In genomic region chr3:95707268-95707667, GRCh38 we compare ENCODE assay signal across 17 cellular contexts.
A peak's percentile ranks its signal among the peaks of the same experiment; 100 is the strongest.
DNase-seq lines count a peak whose midpoint lies in the region; ATAC-seq, FAIRE-seq and TF ChIP-seq lines count a peak whose summit lies in the region.
"Had no signal": no experiment of that assay in that cellular context is flagged by ENCODE, and none has a peak within 500 bp of the region (broad histone marks: within the 10 kb centered on the region; RNA-seq: fewer than 3 reads in every experiment).

No MANE protein-coding gene starts in this region.

- peak overlapping the region; percentile 1 for H3K4me3 Mint-ChIP-seq in T-helper 17 cell

- POLR2A ChIA-PET in HepG2 (lab: Yijun Ruan, JAX) = no interaction called here
- POLR2A ChIA-PET in IMR-90 (lab: Charles Lee; ENCODE audit: unreplicated experiment) = no interaction called here

- H3K4ac ChIP-seq in IMR-90 (ENCODE audit: low read depth, low read length) = no peak overlapping the region

- no peak overlapping the region for H2BK15ac ChIP-seq in IMR-90 (ENCODE audit: low read depth, low read length)

- H3K9me1 ChIP-seq in IMR-90 (ENCODE audit: insufficient read depth, low read length) = no peaks in the 10 kb centered on the region

- ATAC-seq in HepG2 (no peak), right lobe of liver (no peak), IMR-90 (ENCODE audit: low read depth) (no peak), T-helper 17 cell (no peak)

- H4K91ac ChIP-seq in IMR-90 (ENCODE audit: insufficient read depth, low read depth, low read length) = no peak overlapping the region

- no peak overlapping the region for H2BK120ac ChIP-seq in IMR-90 (ENCODE audit: low read depth, low read length)

- H3K4me2 ChIP-seq in HepG2 (ENCODE audit: low read depth, low read length) (no peak overlapping the region), IMR-90 (ENCODE audit: low read depth, low read length) (no peak overlapping the region)

- CTCF ChIA-PET in HepG2 (lab: Yijun Ruan, JAX; ENCODE audit: low intra/inter-chr PET ratio, low total read pairs) (no interaction called here), IMR-90 (lab: Yijun Ruan, JAX) (no interaction called here)

- H3K9ac ChIP-seq in HepG2 (ENCODE audit: insufficient read depth, low read depth, low read length) = no peak overlapping the region
- H3K9ac ChIP-seq in IMR-90 (ENCODE audit: low read depth, low read length) = no peak overlapping the region

- BruUV-seq in HepG2 (replicated peaks; lab: Mats Ljungman, UMichigan) (no TSS peak), IMR-90 (replicated peaks; lab: Mats Ljungman, UMichigan) (no TSS peak)

- no peak for DNase-seq in HepG2 (ENCODE audit: low spot score)
- no peak for DNase-seq in right lobe of liver
- DNase-seq in IMR-90 = no peak
- DNase-seq in T-helper 17 cell = no peak
- DNase-seq in HT-29 (ENCODE audit: low spot score) = no peak
- DNase-seq in H4 (ENCODE audit: low spot score) = no peak
- DNase-seq: 8988T; C1 segment of cervical spinal cord; Calu3; CD4-positive, alpha-beta memory T cell; COR-L47; DMS53; DMS79 treated with DMSO at 0.1 percent for 48 hours; GOT3; H7; HCEC 1CT had no signal

- H3K4me1 ChIP-seq in HepG2 (ENCODE audit: insufficient read depth, low read length) (peaks cover 6% of the 10 kb centered on the region; the same call in 1 of the 2 replicates), right lobe of liver (no peaks in the 10 kb centered on the region), IMR-90 (ENCODE audit: control insufficient read depth, insufficient read depth, low read length) (no peaks in the 10 kb centered on the region)

- H3K18ac ChIP-seq in IMR-90 (ENCODE audit: low read depth, low read length) = no peak overlapping the region

- no peak overlapping the region for H2BK20ac ChIP-seq in IMR-90 (ENCODE audit: low read depth, low read length)

- in situ Hi-C loops in HepG2 (cut with HindIII; ENCODE audit: extremely low pct_ligation_motif_present, low pct_unique_long_range_greater_than_20kb) = no loop called here
- in situ Hi-C loops in IMR-90 (cut with MboI; ENCODE audit: low sequenced_read_pairs) = no loop called here

- no peaks in the 10 kb centered on the region for H3K79me2 ChIP-seq in HepG2 (ENCODE audit: insufficient read depth, low read length)

- no peak overlapping the region for H3K23ac ChIP-seq in IMR-90 (ENCODE audit: low read depth, low read length)

- no peak overlapping the region for H3K27ac Mint-ChIP-seq in T-helper 17 cell

- H3K27me3 ChIP-seq in HepG2 (ENCODE audit: control insufficient read depth in 1 of 2, insufficient read depth in 2 of 2, low read length in 2 of 2) (no peaks in the 10 kb centered on the region), right lobe of liver (no peaks in the 10 kb centered on the region), IMR-90 (ENCODE audit: control insufficient read depth, insufficient read depth, low read length) (no peaks in the 10 kb centered on the region)

- H4K5ac ChIP-seq in IMR-90 (ENCODE audit: low read depth, low read length) = no peak overlapping the region

- WGBS in HepG2 (ENCODE audit: low lambda C conversion rate) = 18% methylated on average over 2 of the region's 2 CpGs
- WGBS in right lobe of liver (ENCODE audit: insufficient coverage, low coverage, low lambda C conversion rate, missing lambda C conversion rate) = 54% methylated on average over 2 of the region's 2 CpGs
- 60% methylated on average over 1 of the region's 2 CpGs; no CpG with 5 or more reads in 1 of the 2 experiments for WGBS in IMR-90 (ENCODE audit: extremely low coverage in 2 of 2, insufficient read length in 1 of 2), 2 experiments

- no peak overlapping the region for H3K14ac ChIP-seq in IMR-90 (replicated peaks; ENCODE audit: low read depth, low read length)

- intact Hi-C loops in HepG2 (cut with micrococcal nuclease; ENCODE audit: unreplicated experiment) = no loop called here
- intact Hi-C loops in right lobe of liver (cut with DNase I) = no loop called here
- intact Hi-C loops in IMR-90 (cut with micrococcal nuclease) = no loop called here

- TF ChIP-seq EP300 in HepG2 (IDR thresholded peaks at IDR 0.05; ENCODE audit: low read depth in 2 of 2, low read length in 2 of 2) (no peak), HepG2 (CRISPR knock-in tag; IDR thresholded peaks at IDR 0.05; ENCODE audit: borderline replicate concordance) (no peak)

- no peaks in the 10 kb centered on the region for H3K4me1 Mint-ChIP-seq in T-helper 17 cell

- H2BK5ac ChIP-seq in IMR-90 (ENCODE audit: low read depth, low read length, poor library complexity, severe bottlenecking) = no peak overlapping the region

- H2AK9ac ChIP-seq in IMR-90 (replicated peaks; ENCODE audit: low read depth, low read length, poor library complexity) = no peak overlapping the region

- no peaks in the 10 kb centered on the region for H3K36me3 Mint-ChIP-seq in T-helper 17 cell (ENCODE audit: low read depth)
- H3K36me3 Mint-ChIP-seq: CD4-positive, alpha-beta memory T cell had no signal

- H3K79me1 ChIP-seq in IMR-90 (ENCODE audit: low read depth in 1 of 2, low read length in 2 of 2) = no peaks in the 10 kb centered on the region

- dilution Hi-C loops in IMR-90 (cut with HindIII; ENCODE audit: low sequenced_read_pairs, unreplicated experiment) = no loop called here

- H3K56ac ChIP-seq in IMR-90 (ENCODE audit: extremely low read depth, insufficient read depth, low read length) = no peak overlapping the region

- H4K8ac ChIP-seq in IMR-90 (ENCODE audit: low read depth in 2 of 2, low read length in 2 of 2) = no peak overlapping the region

- H2AFZ ChIP-seq in HepG2 (ENCODE audit: low read length) = no peak overlapping the region
- H2AFZ ChIP-seq in IMR-90 (replicated peaks; ENCODE audit: low read length, poor library complexity) = no peak overlapping the region

- H4K20me1 ChIP-seq in HepG2 (ENCODE audit: insufficient read depth, low read length) = no peaks in the 10 kb centered on the region
- H4K20me1 ChIP-seq in IMR-90 (ENCODE audit: insufficient read depth, low read length) = no peaks in the 10 kb centered on the region

- H3K36me3 ChIP-seq in HepG2 (replicated peaks in 1 of 2; ENCODE audit: control insufficient read depth in 1 of 2, insufficient read depth in 2 of 2, low read length in 2 of 2) = no peaks in the 10 kb centered on the region
- no peaks in the 10 kb centered on the region for H3K36me3 ChIP-seq in right lobe of liver
- no peaks in the 10 kb centered on the region for H3K36me3 ChIP-seq in IMR-90 (ENCODE audit: control insufficient read depth, insufficient read depth, low read length)

- no peaks in the 10 kb centered on the region for H3K9me3 ChIP-seq in HepG2 (ENCODE audit: low read length)
- no peaks in the 10 kb centered on the region for H3K9me3 ChIP-seq in right lobe of liver
- peaks cover 2% of the 10 kb centered on the region; the same call in 1 of the 2 replicates for H3K9me3 ChIP-seq in IMR-90 (ENCODE audit: control insufficient read depth, insufficient read depth, low read length)
- H3K9me3 ChIP-seq in T-helper 17 cell (ENCODE audit: control insufficient read depth, low read length, poor library complexity, severe bottlenecking) = no peaks in the 10 kb centered on the region

- no peak for TF ChIP-seq RAD21 in HepG2 (CRISPR knock-in tag; IDR thresholded peaks at IDR 0.05)
- TF ChIP-seq RAD21 in IMR-90 (IDR thresholded peaks at IDR 0.05; ENCODE audit: low read length) = no peak

- H2AK5ac ChIP-seq in IMR-90 (ENCODE audit: low read depth, low read length) = no peak overlapping the region

- H3K4me3 ChIP-seq in HepG2 (replicated peaks in 1 of 3; ENCODE audit: insufficient read depth in 1 of 3, low read depth in 2 of 3, low read length in 3 of 3) = no peak overlapping the region
- no peak overlapping the region for H3K4me3 ChIP-seq in right lobe of liver
- H3K4me3 ChIP-seq in IMR-90 (ENCODE audit: insufficient read depth, low read depth, low read length) = no peak overlapping the region

- H3K27ac ChIP-seq in HepG2 (ENCODE audit: extremely low read length, insufficient read depth, low read length) (no peak overlapping the region), right lobe of liver (no peak overlapping the region), IMR-90 (ENCODE audit: insufficient read depth, low read length) (no peak overlapping the region)

- TF ChIP-seq POLR2A in HepG2 (IDR thresholded peaks at IDR 0.05; ENCODE audit: insufficient read depth in 1 of 2, low read depth in 2 of 2, low read length in 2 of 2) (no peak), right lobe of liver (IDR thresholded peaks at IDR 0.05) (no peak), IMR-90 (IDR thresholded peaks at IDR 0.05; ENCODE audit: low read depth, low read length) (no peak)

- no peak for TF ChIP-seq CTCF in HepG2 (CRISPR knock-in tag; IDR thresholded peaks at IDR 0.05)
- no peak for TF ChIP-seq CTCF in right lobe of liver (IDR thresholded peaks at IDR 0.05)
- no peak for TF ChIP-seq CTCF in IMR-90 (conservative IDR thresholded peaks at IDR 0.05; ENCODE audit: low read depth, low read length)

- no peaks in the 10 kb centered on the region for H3K27me3 Mint-ChIP-seq in T-helper 17 cell
- H3K27me3 Mint-ChIP-seq: CD4-positive, alpha-beta memory T cell had no signal

- no peak for FAIRE-seq in HepG2 (lab: Jason Lieb, UNC)
- FAIRE-seq: GM12892 had no signal

TF ChIP-seq in HepG2, 621 proteins besides CTCF, POLR2A, EP300 and RAD21 (continues in another document):
- no peak for TF ChIP-seq ZNF12 (CRISPR knock-in tag; IDR thresholded peaks at IDR 0.05)
- TF ChIP-seq MAFF (IDR thresholded peaks at IDR 0.05; ENCODE audit: low read depth, low read length) = peak; percentile 56; the same call in 1 of the 2 replicates
- TF ChIP-seq CREM (IDR thresholded peaks at IDR 0.05) = no peak
- no peak for TF ChIP-seq CREM (CRISPR knock-in tag; IDR thresholded peaks at IDR 0.05)
- TF ChIP-seq CCDC6 (CRISPR knock-in tag; IDR thresholded peaks at IDR 0.05) = no peak
- TF ChIP-seq SRSF9 (IDR thresholded peaks at IDR 0.05; ENCODE audit: borderline replicate concordance, insufficient read depth, low read depth, low read length, poor library complexity, severe bottlenecking) = no peak
- peak in 1 of 2 experiments; percentile 64; a peak in 3 of 4 replicates for TF ChIP-seq MAFK (conservative IDR thresholded peaks at IDR 0.05 in 1 of 2, IDR thresholded peaks at IDR 0.05 in 1 of 2; ENCODE audit: low read length in 2 of 2)
- no peak for TF ChIP-seq AHR (CRISPR knock-in tag; IDR thresholded peaks at IDR 0.05)

TF ChIP-seq in IMR-90, 13 proteins besides CTCF, POLR2A, EP300 and RAD21:
- no peak for TF ChIP-seq RFX5 (IDR thresholded peaks at IDR 0.05; ENCODE audit: low read depth, low read length)
- TF ChIP-seq MAFK (IDR thresholded peaks at IDR 0.05; ENCODE audit: low read depth, low read length) = 0 out of 2 replicates have a peak, but pooled peaks have one; percentile 29
